1 cellular context compared by ENCODE assay signal in genomic region chr22:29663230-29663826, GRCh38.
TF ChIP-seq lines count a peak whose summit lies in the region.

No MANE protein-coding gene starts in this region.

TF ChIP-seq in GM12878, 131 proteins besides CTCF, POLR2A, EP300 and RAD21 (continued from another document):
- no peak for TF ChIP-seq E2F4 (IDR thresholded peaks at IDR 0.05; ENCODE audit: low read depth, low read length)
- no peak for TF ChIP-seq GATAD2B (conservative IDR thresholded peaks at IDR 0.05; ENCODE audit: low read depth)
